10 cellular contexts compared by ENCODE assay signal in the genomic region with DNA sequence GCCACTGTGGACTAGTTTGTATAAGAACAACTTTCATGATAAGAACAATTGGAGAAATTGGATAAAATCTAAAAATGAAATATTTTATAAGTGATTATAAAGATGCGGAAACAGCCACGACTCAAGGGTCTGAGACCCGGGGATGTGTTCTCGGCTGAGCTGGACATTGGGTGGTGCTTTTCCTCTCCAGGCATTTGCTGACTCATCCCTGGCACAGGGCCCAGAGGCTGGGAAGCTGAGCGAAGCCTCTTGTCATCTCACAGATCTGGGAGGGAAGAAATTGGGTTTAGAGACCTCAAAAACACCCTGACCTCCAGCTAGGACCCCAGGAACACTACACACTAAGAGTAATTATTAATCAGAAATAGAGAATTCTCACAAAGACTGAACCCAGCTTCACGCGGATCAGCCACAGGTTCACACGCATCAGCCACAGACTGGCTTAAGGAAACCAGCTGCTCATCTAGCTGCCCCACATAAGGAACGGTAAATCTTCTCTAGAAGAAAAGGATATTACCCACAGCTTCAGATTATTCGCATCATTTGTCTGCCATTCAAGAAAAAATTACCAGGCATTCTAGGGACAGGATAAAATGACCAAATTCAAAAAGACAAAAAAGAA. TPM values are rescaled to one million over a fixed set of nuclear protein-coding genes. Genes with fewer than 3 reads are reported as not detected.
A peak's percentile ranks its signal among the peaks of the same experiment; 100 is the strongest.
DNase-seq lines count a peak whose midpoint lies in the region; ATAC-seq, FAIRE-seq and TF ChIP-seq lines count a peak whose summit lies in the region.
"Had no signal": no experiment of that assay in that cellular context is flagged by ENCODE, and none has a peak within 500 bp of the region (broad histone marks: within the 10 kb centered on the region; RNA-seq: fewer than 3 reads in every experiment).

No MANE protein-coding gene starts in this region.

- CTCF ChIA-PET in endothelial cell of umbilical vein (lab: Charles Lee): interaction anchor here (0.8 to 0.9 kb wide), 4 partner anchors 13 to 51 kb away, joined by 3 to 4 read pairs (median 3); no protein-coding TSS in a partner anchor
- CTCF ChIA-PET in activated CD4-positive, alpha-beta memory T cell treated with anti-CD3 and anti-CD28 coated beads, Interleukin-2, amount 10 ng/mL, durations not matched to agents 7 days and 5 days (lab: Charles Lee): no interaction called here
- CTCF ChIA-PET in CD8-positive, alpha-beta memory T cell (lab: Charles Lee): no interaction called here
- CTCF ChIA-PET in activated CD8-positive, alpha-beta memory T cell treated with anti-CD3 and anti-CD28 coated beads, Interleukin-2, amount 10 ng/mL, durations not matched to agents 7 days and 5 days (lab: Charles Lee): no interaction called here

- no peaks in the 10 kb centered on the region for H3K4me1 Mint-ChIP-seq in activated CD4-positive, alpha-beta memory T cell treated with anti-CD3 and anti-CD28 coated beads, Interleukin-2, amount 10 ng/mL, durations not matched to agents 7 days and 5 days
- peaks cover 0 to 5% (median 0%) of the 10 kb centered on the region in 3 donors for H3K4me1 Mint-ChIP-seq in CD8-positive, alpha-beta memory T cell
- no peaks in the 10 kb centered on the region for H3K4me1 Mint-ChIP-seq in activated CD8-positive, alpha-beta memory T cell treated with anti-CD3 and anti-CD28 coated beads, Interleukin-2, amount 10 ng/mL, durations not matched to agents 7 days and 5 days

- no peak overlapping the region for H3K27ac ChIP-seq in endothelial cell of umbilical vein (ENCODE audit: insufficient read depth, low read depth, low read length)
- H3K27ac ChIP-seq in CD8-positive, alpha-beta memory T cell (ENCODE audit: low read depth, low read length): no peak overlapping the region

- no peak overlapping the region for H2AFZ ChIP-seq in endothelial cell of umbilical vein (ENCODE audit: low read depth, low read length)

- dilution Hi-C loops in endothelial cell of umbilical vein (cut with MboI; ENCODE audit: extremely low pct_ligation_motif_present, low sequenced_read_pairs): no loop called here

- H3K4me3 ChIP-seq in endothelial cell of umbilical vein (replicated peaks in 1 of 3; ENCODE audit: insufficient read depth in 1 of 3, low read depth in 1 of 3, low read length in 3 of 3) (no peak overlapping the region), mucosa of descending colon (no peak overlapping the region)
- no peak overlapping the region for H3K4me3 ChIP-seq in CD8-positive, alpha-beta memory T cell (ENCODE audit: low read length)

- H3K4me3 Mint-ChIP-seq in activated CD4-positive, alpha-beta memory T cell treated with anti-CD3 and anti-CD28 coated beads, Interleukin-2, amount 10 ng/mL, durations not matched to agents 7 days and 5 days: no peak overlapping the region
- no peak overlapping the region for H3K4me3 Mint-ChIP-seq in CD8-positive, alpha-beta memory T cell
- H3K4me3 Mint-ChIP-seq in activated CD8-positive, alpha-beta memory T cell treated with anti-CD3 and anti-CD28 coated beads, Interleukin-2, amount 10 ng/mL, durations not matched to agents 7 days and 5 days: no peak overlapping the region
- H3K4me3 Mint-ChIP-seq: neural crest cell had no signal

- H3K79me2 ChIP-seq in endothelial cell of umbilical vein (ENCODE audit: control insufficient read depth, insufficient read depth, low read length): no peaks in the 10 kb centered on the region

- H3K27me3 Mint-ChIP-seq in activated CD4-positive, alpha-beta memory T cell treated with anti-CD3 and anti-CD28 coated beads, Interleukin-2, amount 10 ng/mL, durations not matched to agents 7 days and 5 days: peaks cover 15% of the 10 kb centered on the region
- peaks cover 23 to 34% of the 10 kb centered on the region in 2 donors for H3K27me3 Mint-ChIP-seq in CD8-positive, alpha-beta memory T cell
- H3K27me3 Mint-ChIP-seq in activated CD8-positive, alpha-beta memory T cell treated with anti-CD3 and anti-CD28 coated beads, Interleukin-2, amount 10 ng/mL, durations not matched to agents 7 days and 5 days: peaks cover 36% of the 10 kb centered on the region

- H3K4me2 ChIP-seq in endothelial cell of umbilical vein (ENCODE audit: insufficient read depth, low read length): peak overlapping the region; percentile 37

- intact Hi-C loops in endothelial cell of umbilical vein (cut with micrococcal nuclease) (loop anchor here (10.0 kb wide), 1 partner anchor 1649 kb away; no protein-coding TSS in a partner anchor), mucosa of descending colon (cut with DNase I, micrococcal nuclease) (no loop called here)

- H3K9ac ChIP-seq in endothelial cell of umbilical vein (replicated peaks; ENCODE audit: extremely low read depth, insufficient read depth, low read length): no peak overlapping the region

- no peak for TF ChIP-seq CTCF in endothelial cell of umbilical vein (IDR thresholded peaks at IDR 0.05; ENCODE audit: extremely low read depth in 1 of 2, insufficient read depth in 1 of 2, low read depth in 1 of 2, low read length in 2 of 2)
- no peak for TF ChIP-seq CTCF in mucosa of descending colon (IDR thresholded peaks at IDR 0.05)

- no peaks in the 10 kb centered on the region for H3K27me3 ChIP-seq in endothelial cell of umbilical vein (ENCODE audit: control insufficient read depth in 2 of 2, insufficient read depth in 2 of 2, low read length in 2 of 2)
- no peaks in the 10 kb centered on the region for H3K27me3 ChIP-seq in CD8-positive, alpha-beta memory T cell (ENCODE audit: insufficient read depth, low read length, poor library complexity, severe bottlenecking)

- no TSS peak for BruUV-seq in endothelial cell of umbilical vein (replicated peaks; lab: Mats Ljungman, UMichigan)

- no peak for TF ChIP-seq POLR2A in endothelial cell of umbilical vein (IDR thresholded peaks at IDR 0.05; ENCODE audit: low read depth, low read length)

- H3K9me3 Mint-ChIP-seq in activated CD4-positive, alpha-beta memory T cell treated with anti-CD3 and anti-CD28 coated beads, Interleukin-2, amount 10 ng/mL, durations not matched to agents 7 days and 5 days: peaks cover 1% of the 10 kb centered on the region
- H3K9me3 Mint-ChIP-seq in CD8-positive, alpha-beta memory T cell: peaks cover 14 to 29% (median 23%) of the 10 kb centered on the region in 5 donors
- no peaks in the 10 kb centered on the region for H3K9me3 Mint-ChIP-seq in activated CD8-positive, alpha-beta memory T cell treated with anti-CD3 and anti-CD28 coated beads, Interleukin-2, amount 10 ng/mL, durations not matched to agents 7 days and 5 days (ENCODE audit: low read depth)

- H3K9me1 ChIP-seq in endothelial cell of umbilical vein (replicated peaks; ENCODE audit: control insufficient read depth, extremely low read depth, insufficient read depth, low read length): no peaks in the 10 kb centered on the region

- no peaks in the 10 kb centered on the region for H3K36me3 Mint-ChIP-seq in activated CD4-positive, alpha-beta memory T cell treated with anti-CD3 and anti-CD28 coated beads, Interleukin-2, amount 10 ng/mL, durations not matched to agents 7 days and 5 days (ENCODE audit: low read depth)
- peaks cover 0 to 14% (median 0%) of the 10 kb centered on the region in 3 donors for H3K36me3 Mint-ChIP-seq in CD8-positive, alpha-beta memory T cell
- peaks cover 2% of the 10 kb centered on the region for H3K36me3 Mint-ChIP-seq in activated CD8-positive, alpha-beta memory T cell treated with anti-CD3 and anti-CD28 coated beads, Interleukin-2, amount 10 ng/mL, durations not matched to agents 7 days and 5 days

- H3K9me3 ChIP-seq in endothelial cell of umbilical vein (replicated peaks; ENCODE audit: control insufficient read depth, insufficient read depth, low read length) (no peaks in the 10 kb centered on the region), mucosa of descending colon (no peaks in the 10 kb centered on the region)
- no peaks in the 10 kb centered on the region for H3K9me3 ChIP-seq in CD8-positive, alpha-beta memory T cell (ENCODE audit: low read length)

- POLR2A ChIA-PET in endothelial cell of umbilical vein (lab: Charles Lee): no interaction called here
- POLR2A ChIA-PET in activated CD4-positive, alpha-beta memory T cell treated with anti-CD3 and anti-CD28 coated beads, Interleukin-2, amount 10 ng/mL, durations not matched to agents 7 days and 5 days (lab: Charles Lee): no interaction called here
- POLR2A ChIA-PET in CD8-positive, alpha-beta memory T cell (lab: Charles Lee): no interaction called here

- FAIRE-seq in endothelial cell of umbilical vein (lab: Jason Lieb, UNC): peak; percentile 75

- H3K36me3 ChIP-seq in endothelial cell of umbilical vein (ENCODE audit: control insufficient read depth in 2 of 2, extremely low read depth in 1 of 2, insufficient read depth in 2 of 2, low read length in 2 of 2) (no peaks in the 10 kb centered on the region), mucosa of descending colon (ENCODE audit: low read depth) (no peaks in the 10 kb centered on the region)
- H3K36me3 ChIP-seq in CD8-positive, alpha-beta memory T cell (ENCODE audit: insufficient read depth, low read length): no peaks in the 10 kb centered on the region

- no peaks in the 10 kb centered on the region for H4K20me1 ChIP-seq in endothelial cell of umbilical vein (replicated peaks; ENCODE audit: control insufficient read depth, extremely low read depth, insufficient read depth, low read length)

- peaks cover 6% of the 10 kb centered on the region for H3K4me1 ChIP-seq in endothelial cell of umbilical vein (ENCODE audit: control insufficient read depth, extremely low read depth, insufficient read depth, low read length)
- no peaks in the 10 kb centered on the region for H3K4me1 ChIP-seq in mucosa of descending colon (ENCODE audit: low read depth)
- H3K4me1 ChIP-seq in CD8-positive, alpha-beta memory T cell (ENCODE audit: insufficient read depth, low read length): no peaks in the 10 kb centered on the region

- peak; percentile 2 for DNase-seq in COLO668 (lab: John Stamatoyannopoulos, UW; ENCODE audit: unreplicated experiment)
- DNase-seq in NCI-H69 (lab: John Stamatoyannopoulos, UW): peak; percentile 3
- DNase-seq in endothelial cell of umbilical vein (ENCODE audit: low read depth, low spot score): peak; percentile 68
- peak in 2 of 3 donors; percentile 39 to 42 for DNase-seq in mucosa of descending colon
- no peak for DNase-seq in activated CD4-positive, alpha-beta memory T cell treated with anti-CD3 and anti-CD28 coated beads, Interleukin-2, amount 10 ng/mL, durations not matched to agents 7 days and 5 days
- DNase-seq in CD8-positive, alpha-beta memory T cell: no peak
- no peak for DNase-seq in activated CD8-positive, alpha-beta memory T cell treated with anti-CD3 and anti-CD28 coated beads, Interleukin-2, amount 10 ng/mL, durations not matched to agents 7 days and 5 days
- DNase-seq: NCI-H1417 treated with DMSO at 0.1 percent for 48 hours had no signal

- ATAC-seq in mucosa of descending colon (no peak), GM21528 (IDR thresholded peaks at IDR 0.05; ENCODE audit: low FRiP score, unreplicated experiment) (no peak)
- ATAC-seq in activated CD8-positive, alpha-beta memory T cell treated with anti-CD3 and anti-CD28 coated beads, Interleukin-2, amount 10 ng/mL, durations not matched to agents 7 days and 5 days: no peak

- no peak overlapping the region for H3K27ac Mint-ChIP-seq in activated CD4-positive, alpha-beta memory T cell treated with anti-CD3 and anti-CD28 coated beads, Interleukin-2, amount 10 ng/mL, durations not matched to agents 7 days and 5 days
- H3K27ac Mint-ChIP-seq in CD8-positive, alpha-beta memory T cell: no peak overlapping the region
- no peak overlapping the region for H3K27ac Mint-ChIP-seq in activated CD8-positive, alpha-beta memory T cell treated with anti-CD3 and anti-CD28 coated beads, Interleukin-2, amount 10 ng/mL, durations not matched to agents 7 days and 5 days

RNA-seq across cellular contexts. Expression of gene OR2V1, which starts 2.8 kb away (rescaled TPM):
- total RNA-seq in endothelial cell of umbilical vein (not detected in 2 replicates), mucosa of descending colon (not detected)
- not detected in 2 replicates for polyA plus RNA-seq in endothelial cell of umbilical vein
- not detected in 2 replicates for polyA plus RNA-seq in endothelial cell of umbilical vein (2011; cell fraction: cytosol; rRNA removed)
- not detected in 2 replicates for polyA plus RNA-seq in endothelial cell of umbilical vein (2011; cell fraction: nucleus; rRNA removed)
- not detected in 2 replicates for polyA plus RNA-seq in endothelial cell of umbilical vein (2012)
- polyA minus RNA-seq in endothelial cell of umbilical vein: not detected in 2 replicates
- not detected for polyA minus RNA-seq in endothelial cell of umbilical vein (2011; cell fraction: cytosol; rRNA and poly(A)+ RNA removed)
- polyA minus RNA-seq in endothelial cell of umbilical vein (2011; cell fraction: nucleus; rRNA and poly(A)+ RNA removed): not detected in 2 replicates
- total RNA-seq in activated CD4-positive, alpha-beta memory T cell treated with anti-CD3 and anti-CD28 coated beads, Interleukin-2, amount 10 ng/mL, durations not matched to agents 7 days and 5 days: not detected
- total RNA-seq in CD8-positive, alpha-beta memory T cell: not detected
- not detected for polyA plus RNA-seq in CD8-positive, alpha-beta memory T cell
- total RNA-seq in activated CD8-positive, alpha-beta memory T cell treated with anti-CD3 and anti-CD28 coated beads, Interleukin-2, amount 10 ng/mL, durations not matched to agents 7 days and 5 days: not detected
- total RNA-seq: neural crest cell had no signal

RNA-seq across cellular contexts. Expression of gene OR2V2, which starts 13.7 kb away (rescaled TPM):
- total RNA-seq in endothelial cell of umbilical vein: not detected in 2 replicates
- polyA plus RNA-seq in endothelial cell of umbilical vein: not detected in 2 replicates
- polyA plus RNA-seq in endothelial cell of umbilical vein (2011; cell fraction: cytosol; rRNA removed): not detected in 2 replicates
- polyA plus RNA-seq in endothelial cell of umbilical vein (2011; cell fraction: nucleus; rRNA removed): not detected in 2 replicates
- not detected in 2 replicates for polyA plus RNA-seq in endothelial cell of umbilical vein (2012)
- polyA minus RNA-seq in endothelial cell of umbilical vein: not detected in 2 replicates
- polyA minus RNA-seq in endothelial cell of umbilical vein (2011; cell fraction: cytosol; rRNA and poly(A)+ RNA removed): not detected
- polyA minus RNA-seq in endothelial cell of umbilical vein (2011; cell fraction: nucleus; rRNA and poly(A)+ RNA removed): not detected in 2 replicates
- not detected for total RNA-seq in mucosa of descending colon
- total RNA-seq in activated CD4-positive, alpha-beta memory T cell treated with anti-CD3 and anti-CD28 coated beads, Interleukin-2, amount 10 ng/mL, durations not matched to agents 7 days and 5 days: not detected
- total RNA-seq in CD8-positive, alpha-beta memory T cell: not detected
- not detected for polyA plus RNA-seq in CD8-positive, alpha-beta memory T cell
- total RNA-seq in activated CD8-positive, alpha-beta memory T cell treated with anti-CD3 and anti-CD28 coated beads, Interleukin-2, amount 10 ng/mL, durations not matched to agents 7 days and 5 days: not detected
- total RNA-seq: neural crest cell had no signal

Comparison
In these comparisons a context has a peak if more than half of its experiments do, and no peak if none do; other contexts are left out.
1. DNase-seq: peak in COLO668 (single experiment), NCI-H69 (single experiment), endothelial cell of umbilical vein (single experiment) and mucosa of descending colon (2 of 3); none in activated CD4-positive, alpha-beta memory T cell treated with anti-CD3 and anti-CD28 coated beads, Interleukin-2, amount 10 ng/mL, durations not matched to agents 7 days and 5 days (single experiment), CD8-positive, alpha-beta memory T cell (0 of 5) and activated CD8-positive, alpha-beta memory T cell treated with anti-CD3 and anti-CD28 coated beads, Interleukin-2, amount 10 ng/mL, durations not matched to agents 7 days and 5 days (single experiment).